ENCODE assay signal across 1 cellular context in the genomic region with DNA sequence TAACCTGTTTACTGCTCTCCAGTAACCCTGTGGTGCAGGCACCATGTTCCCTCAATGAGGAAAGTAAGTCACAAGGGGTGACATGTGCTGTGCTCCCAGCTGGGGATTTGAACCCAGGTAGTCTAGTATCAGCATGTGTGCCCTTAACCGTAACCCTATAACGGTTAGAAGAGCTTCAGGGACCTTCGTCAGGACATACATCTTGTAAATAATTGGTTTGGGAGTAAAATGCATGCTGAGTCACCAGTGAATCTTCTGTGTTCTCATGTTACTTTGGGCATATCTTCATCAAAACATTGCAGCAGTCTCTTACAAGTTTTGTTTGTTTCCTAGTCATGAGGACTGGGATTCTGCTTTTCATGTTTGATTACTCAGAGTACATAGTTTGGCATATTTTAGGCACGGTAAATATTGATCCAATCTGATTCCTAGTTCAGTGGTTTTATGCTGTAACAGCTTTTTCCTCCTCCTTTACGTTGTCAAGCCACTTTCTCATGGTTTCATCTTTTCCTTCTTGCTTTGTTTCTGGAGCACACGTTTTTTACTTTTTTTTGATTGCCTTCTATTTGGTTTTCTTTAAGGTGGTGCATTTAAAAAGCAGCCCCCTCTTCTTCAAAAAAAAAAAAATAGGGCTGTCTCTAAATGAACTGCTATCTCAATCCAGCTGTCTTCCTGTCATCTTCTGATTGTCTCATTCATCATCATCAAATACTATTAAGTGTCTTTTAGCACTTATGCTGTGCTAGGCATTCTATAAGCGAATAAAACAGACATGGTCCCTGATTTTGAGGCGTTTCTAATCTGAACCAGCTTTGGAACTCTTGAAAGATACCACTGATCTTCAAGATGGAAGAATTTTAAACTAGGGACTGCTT.
TF ChIP-seq lines count a peak whose summit lies in the region.

No MANE protein-coding gene starts in this region.

TF ChIP-seq in K562, 482 proteins besides CTCF, POLR2A, EP300 and RAD21 (continued from another document):
- no peak for TF ChIP-seq HDAC3 (IDR thresholded peaks at IDR 0.05; ENCODE audit: borderline replicate concordance, partially characterized antibody)
- TF ChIP-seq, protein P1, sequence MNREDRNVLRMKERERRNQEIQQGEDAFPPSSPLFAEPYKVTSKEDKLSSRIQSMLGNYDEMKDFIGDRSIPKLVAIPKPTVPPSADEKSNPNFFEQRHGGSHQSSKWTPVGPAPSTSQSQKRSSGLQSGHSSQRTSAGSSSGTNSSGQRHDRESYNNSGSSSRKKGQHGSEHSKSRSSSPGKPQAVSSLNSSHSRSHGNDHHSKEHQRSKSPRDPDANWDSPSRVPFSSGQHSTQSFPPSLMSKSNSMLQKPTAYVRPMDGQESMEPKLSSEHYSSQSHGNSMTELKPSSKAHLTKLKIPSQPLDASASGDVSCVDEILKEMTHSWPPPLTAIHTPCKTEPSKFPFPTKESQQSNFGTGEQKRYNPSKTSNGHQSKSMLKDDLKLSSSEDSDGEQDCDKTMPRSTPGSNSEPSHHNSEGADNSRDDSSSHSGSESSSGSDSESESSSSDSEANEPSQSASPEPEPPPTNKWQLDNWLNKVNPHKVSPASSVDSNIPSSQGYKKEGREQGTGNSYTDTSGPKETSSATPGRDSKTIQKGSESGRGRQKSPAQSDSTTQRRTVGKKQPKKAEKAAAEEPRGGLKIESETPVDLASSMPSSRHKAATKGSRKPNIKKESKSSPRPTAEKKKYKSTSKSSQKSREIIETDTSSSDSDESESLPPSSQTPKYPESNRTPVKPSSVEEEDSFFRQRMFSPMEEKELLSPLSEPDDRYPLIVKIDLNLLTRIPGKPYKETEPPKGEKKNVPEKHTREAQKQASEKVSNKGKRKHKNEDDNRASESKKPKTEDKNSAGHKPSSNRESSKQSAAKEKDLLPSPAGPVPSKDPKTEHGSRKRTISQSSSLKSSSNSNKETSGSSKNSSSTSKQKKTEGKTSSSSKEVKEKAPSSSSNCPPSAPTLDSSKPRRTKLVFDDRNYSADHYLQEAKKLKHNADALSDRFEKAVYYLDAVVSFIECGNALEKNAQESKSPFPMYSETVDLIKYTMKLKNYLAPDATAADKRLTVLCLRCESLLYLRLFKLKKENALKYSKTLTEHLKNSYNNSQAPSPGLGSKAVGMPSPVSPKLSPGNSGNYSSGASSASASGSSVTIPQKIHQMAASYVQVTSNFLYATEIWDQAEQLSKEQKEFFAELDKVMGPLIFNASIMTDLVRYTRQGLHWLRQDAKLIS (CRISPR knock-in tag; IDR thresholded peaks at IDR 0.05) = no peak
- TF ChIP-seq MAFG (tag; conservative IDR thresholded peaks at IDR 0.05) = peak; percentile 40
- no peak for TF ChIP-seq MTF1 (CRISPR knock-in tag; IDR thresholded peaks at IDR 0.05; ENCODE audit: borderline replicate concordance)
- peak; percentile 63 for TF ChIP-seq TBP (optimal IDR thresholded peaks at IDR 0.05; ENCODE audit: low read depth, low read length)
- TF ChIP-seq ARID3A (IDR thresholded peaks at IDR 0.05; ENCODE audit: borderline replicate concordance, low read depth, low read length) = no peak
- TF ChIP-seq, protein P2, sequence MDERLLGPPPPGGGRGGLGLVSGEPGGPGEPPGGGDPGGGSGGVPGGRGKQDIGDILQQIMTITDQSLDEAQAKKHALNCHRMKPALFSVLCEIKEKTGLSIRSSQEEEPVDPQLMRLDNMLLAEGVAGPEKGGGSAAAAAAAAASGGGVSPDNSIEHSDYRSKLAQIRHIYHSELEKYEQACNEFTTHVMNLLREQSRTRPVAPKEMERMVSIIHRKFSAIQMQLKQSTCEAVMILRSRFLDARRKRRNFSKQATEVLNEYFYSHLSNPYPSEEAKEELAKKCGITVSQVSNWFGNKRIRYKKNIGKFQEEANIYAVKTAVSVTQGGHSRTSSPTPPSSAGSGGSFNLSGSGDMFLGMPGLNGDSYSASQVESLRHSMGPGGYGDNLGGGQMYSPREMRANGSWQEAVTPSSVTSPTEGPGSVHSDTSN (CRISPR knock-in tag; IDR thresholded peaks at IDR 0.05; ENCODE audit: low read depth) = no peak
- TF ChIP-seq, protein P2 (tag; conservative IDR thresholded peaks at IDR 0.05; ENCODE audit: low read depth) = peak; percentile 46
- TF ChIP-seq ELK1 (CRISPR knock-in tag; IDR thresholded peaks at IDR 0.05) = no peak
- TF ChIP-seq C11orf30 (IDR thresholded peaks at IDR 0.05; ENCODE audit: low read depth) = peak; percentile 59
- no peak for TF ChIP-seq ZNF644 (tag; IDR thresholded peaks at IDR 0.05; ENCODE audit: low read depth)
- TF ChIP-seq NFE2 (IDR thresholded peaks at IDR 0.05; ENCODE audit: low read depth) = peak; percentile 52
- TF ChIP-seq KLF10 (CRISPR knock-in tag; IDR thresholded peaks at IDR 0.05) = no peak
- no peak for TF ChIP-seq MCM3 (IDR thresholded peaks at IDR 0.05)
- TF ChIP-seq MEIS2 (IDR thresholded peaks at IDR 0.05; ENCODE audit: partially characterized antibody) = no peak
- TF ChIP-seq POLR3A (IDR thresholded peaks at IDR 0.05; ENCODE audit: borderline replicate concordance, extremely low read depth, insufficient read depth, insufficient read length) = peak; percentile 63
